ENCODE assay signal across 22 cellular contexts in the genomic region with DNA sequence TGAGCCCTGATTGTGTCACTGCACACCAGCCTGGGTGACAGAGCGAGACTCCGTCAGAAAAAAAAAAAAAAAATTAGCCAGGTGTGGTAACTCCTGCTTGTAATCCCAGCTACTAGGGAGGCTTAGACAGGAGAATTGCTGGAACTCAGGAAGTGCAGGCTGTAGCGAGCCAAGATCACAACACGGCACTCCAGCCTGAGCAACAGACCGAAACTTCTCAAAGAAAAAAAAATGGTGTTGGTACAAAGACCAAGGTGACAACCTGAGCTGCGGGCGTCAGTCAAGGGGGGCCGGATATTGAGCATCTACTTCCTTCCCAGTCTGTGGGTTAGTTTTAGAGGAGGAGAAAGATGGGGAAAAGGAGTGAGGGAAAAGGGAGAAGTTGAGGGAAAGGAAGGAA. TPM values are rescaled to one million over a fixed set of nuclear protein-coding genes. Genes with fewer than 3 reads are reported as not detected.
A peak's percentile ranks its signal among the peaks of the same experiment; 100 is the strongest.
DNase-seq lines count a peak whose midpoint lies in the region; ATAC-seq and TF ChIP-seq lines count a peak whose summit lies in the region.
"Had no signal": no experiment of that assay in that cellular context is flagged by ENCODE, and none has a peak within 500 bp of the region (broad histone marks: within the 10 kb centered on the region; RNA-seq: fewer than 3 reads in every experiment).

No MANE protein-coding gene starts in this region.

- H3K79me2 ChIP-seq in H9 (ENCODE audit: insufficient read depth, low read length): no peaks in the 10 kb centered on the region

- no peak overlapping the region for H2BK5ac ChIP-seq in H9 (ENCODE audit: insufficient read length, low read length)

- no peak overlapping the region for H3K14ac ChIP-seq in H9 (ENCODE audit: insufficient read depth, low read length)

- no peaks in the 10 kb centered on the region for H3K79me1 ChIP-seq in H9 (ENCODE audit: insufficient read depth, low read depth, low read length, poor library complexity, severe bottlenecking)

- H2BK12ac ChIP-seq in H9 (ENCODE audit: insufficient read length, low read depth, low read length): no peak overlapping the region

- no peak overlapping the region for H3K4ac ChIP-seq in H9 (ENCODE audit: low read depth, low read length)

- no peak overlapping the region for H3K9ac ChIP-seq in H9 (ENCODE audit: extremely low read depth, insufficient read length, low read length)

- no peak overlapping the region for H3K56ac ChIP-seq in H9 (ENCODE audit: insufficient read length, low read depth, low read length)

- H3K27ac Mint-ChIP-seq in CD4-positive, alpha-beta T cell: no peak overlapping the region
- H3K27ac Mint-ChIP-seq in HFFc6: peak overlapping the region; percentile 47; the same call in 1 of the 2 replicates
- H3K27ac Mint-ChIP-seq in H9: peak overlapping the region in 1 of 3 experiments; percentile 45; a peak in 2 of 7 replicates

- intact Hi-C loops in CD4-positive, alpha-beta T cell (cut with DNase I, micrococcal nuclease): loop anchor here (5.0 to 10.0 kb wide), 2 partner anchors 226 to 367 kb away; partner anchors contain the start of gene JHY (in 1 of the 2)

- H3K23me2 ChIP-seq in H9 (ENCODE audit: insufficient read length, low read depth, low read length, poor library complexity, severe bottlenecking): no peaks in the 10 kb centered on the region

- no peak overlapping the region for H3T11ph ChIP-seq in H9 (ENCODE audit: low read length)

- H3K18ac ChIP-seq in H9 (ENCODE audit: insufficient read length, low read depth, low read length): no peak overlapping the region

- no peaks in the 10 kb centered on the region for H3K27me3 ChIP-seq in CD4-positive, alpha-beta T cell (ENCODE audit: control insufficient read depth, insufficient read depth, low read length)
- no peaks in the 10 kb centered on the region for H3K27me3 ChIP-seq in H9 (ENCODE audit: insufficient read depth, low read length)
- H3K27me3 ChIP-seq: SJSA1, stomach, tibial nerve had no signal

- H3K36me3 Mint-ChIP-seq in CD4-positive, alpha-beta T cell (ENCODE audit: low read depth): no peaks in the 10 kb centered on the region
- H3K36me3 Mint-ChIP-seq in HFFc6 (ENCODE audit: low read depth): peaks cover 15% of the 10 kb centered on the region
- H3K36me3 Mint-ChIP-seq in H9 (ENCODE audit: insufficient read depth in 1 of 3, low read depth in 3 of 3): peaks cover 0 to 1% (median 1%) of the 10 kb centered on the region in 3 experiments; a peak in 2 of 7 replicates

- no peaks in the 10 kb centered on the region for H3K9me3 ChIP-seq in CD4-positive, alpha-beta T cell (ENCODE audit: control insufficient read depth, low read length)
- no peaks in the 10 kb centered on the region for H3K9me3 ChIP-seq in H9 (ENCODE audit: control insufficient read depth, low read depth, low read length)
- H3K9me3 ChIP-seq: SJSA1, tibial nerve had no signal

- no peaks in the 10 kb centered on the region for H3K27me3 Mint-ChIP-seq in CD4-positive, alpha-beta T cell
- H3K27me3 Mint-ChIP-seq in HFFc6 (ENCODE audit: insufficient read depth) (peaks cover 1% of the 10 kb centered on the region; the same call in 1 of the 2 replicates), H9 (ENCODE audit: low read depth) (no peaks in the 10 kb centered on the region)

- WGBS in H9 (ENCODE audit: extremely low coverage, insufficient read length, low lambda C conversion rate): no CpG with 5 or more reads among the region's 8 CpGs

- H2AK5ac ChIP-seq in H9 (ENCODE audit: insufficient read length, low read length): no peak overlapping the region

- H3K4me1 ChIP-seq in H9 (ENCODE audit: insufficient read depth, low read length): no peaks in the 10 kb centered on the region
- H3K4me1 ChIP-seq: SJSA1 had no signal

- H3K9me3 Mint-ChIP-seq in CD4-positive, alpha-beta T cell: peaks cover 2% of the 10 kb centered on the region
- peaks cover under 1% of the 10 kb centered on the region; the same call in 1 of the 2 replicates for H3K9me3 Mint-ChIP-seq in HFFc6
- H3K9me3 Mint-ChIP-seq in H9: 0 out of 5 replicates have a peak, but pooled peaks cover 0 to under 1% of the 10 kb centered on the region in 2 experiments

- CTCF ChIA-PET in CD4-positive, alpha-beta T cell (lab: Charles Lee): interaction anchor here (1.4 to 2.0 kb wide), 3 partner anchors 56 to 151 kb away, joined by 4 to 12 read pairs (median 5); no protein-coding TSS in a partner anchor

- no peak overlapping the region for H2BK15ac ChIP-seq in H9 (ENCODE audit: low read depth, low read length)

- H3K27ac ChIP-seq in CD4-positive, alpha-beta T cell (ENCODE audit: low read depth, low read length): no peak overlapping the region
- no peak overlapping the region for H3K27ac ChIP-seq in H9 (ENCODE audit: insufficient read length, low read depth, low read length)
- H3K27ac ChIP-seq: C4-2B, heart right ventricle, SJSA1, tibial nerve had no signal

- no peak for ATAC-seq in CD4-positive, alpha-beta T cell (ENCODE audit: poor library complexity)
- no peak for ATAC-seq in HG03520 (IDR thresholded peaks at IDR 0.05; ENCODE audit: unreplicated experiment)
- ATAC-seq: GM12878 had no signal

- no peak for DNase-seq in CD4-positive, alpha-beta T cell
- DNase-seq in HFFc6 (no peak), kidney tubule cell (ENCODE audit: low spot score) (peak; percentile 76), renal cortical epithelial cell (ENCODE audit: low read depth) (peak; percentile 65), H9 (no peak), inferior parietal cortex (ENCODE audit: extremely low spot score) (no peak)
- DNase-seq: activated CD8-positive, alpha-beta memory T cell treated with anti-CD3 and anti-CD28 coated beads for 24 hours; activated effector memory CD4-positive, alpha-beta T cell treated with Interleukin-2 at 50 U/mL for 16 hours; effector CD8-positive, alpha-beta T cell; erythroblast; heart right ventricle; Kasumi-1; NCI-H146; NCI-H2107; NCI-H446; NCI-H82; stomach had no signal

- H4K91ac ChIP-seq in H9 (ENCODE audit: insufficient read length, low read depth, low read length): no peak overlapping the region

- H2BK120ac ChIP-seq in H9 (ENCODE audit: low read depth, low read length, poor library complexity, severe bottlenecking): no peak overlapping the region

- no peaks in the 10 kb centered on the region for H4K20me1 ChIP-seq in H9 (ENCODE audit: control insufficient read depth, insufficient read depth, insufficient read length)

- no peak overlapping the region for H3K23ac ChIP-seq in H9 (ENCODE audit: insufficient read length, low read depth, low read length)

- H2AFZ ChIP-seq in H9 (ENCODE audit: low read length): no peak overlapping the region

- POLR2A ChIA-PET in CD4-positive, alpha-beta T cell (lab: Charles Lee): interaction anchor here (0.6 to 4.7 kb wide), 6 partner anchors 22 to 137 kb away, joined by 3 to 33 read pairs (median 5); partner anchors contain the start of gene HSPA8

- no peak overlapping the region for H2BK20ac ChIP-seq in H9 (ENCODE audit: low read depth, low read length, poor library complexity, severe bottlenecking)

- no peaks in the 10 kb centered on the region for H3K4me1 Mint-ChIP-seq in CD4-positive, alpha-beta T cell (ENCODE audit: low read depth)
- peaks cover 71% of the 10 kb centered on the region for H3K4me1 Mint-ChIP-seq in HFFc6 (ENCODE audit: low read depth)
- H3K4me1 Mint-ChIP-seq in H9: 0 out of 4 replicates have a peak, but pooled peaks cover 2 to 7% of the 10 kb centered on the region in 2 experiments

- no peak for TF ChIP-seq CTCF in CD4-positive, alpha-beta T cell (IDR thresholded peaks at IDR 0.05)
- TF ChIP-seq CTCF in HFFc6 (IDR thresholded peaks at IDR 0.05) (no peak), H9 (conservative IDR thresholded peaks at IDR 0.05) (no peak)

- peak overlapping the region; percentile 14 for H3K4me3 Mint-ChIP-seq in CD4-positive, alpha-beta T cell
- H3K4me3 Mint-ChIP-seq in HFFc6 (no peak overlapping the region), H9 (no peak overlapping the region)

- H4K5ac ChIP-seq in H9 (ENCODE audit: insufficient read length, low read depth, low read length): no peak overlapping the region

- H4K8ac ChIP-seq in H9 (replicated peaks; ENCODE audit: insufficient read length, low read depth, low read length): no peak overlapping the region

- no peak overlapping the region for H3K4me2 ChIP-seq in H9 (ENCODE audit: insufficient read depth, insufficient read length, low read length)

RNA-seq across cellular contexts. Expression of gene HSPA8, which starts 48.5 kb away (rescaled TPM):
- 100 to 1,000 TPM; 788 to 811 TPM for total RNA-seq in CD4-positive, alpha-beta T cell
- total RNA-seq in HFFc6 (2021; fragmentation: NEBNext Ultra II Directional; extraction: Animal tissue kit (Norgen Biotek cat#: 25700)): 1,000 to 10,000 TPM; 1,520 to 2,256 (median 2,072) TPM
- total RNA-seq in renal cortical epithelial cell (1,819 and 2,648 TPM in 2 replicates), H9 (2021) (2,142 and 2,160 TPM in 2 replicates)

Comparison
In these comparisons a context has a peak if more than half of its experiments do, and no peak if none do; other contexts are left out.
1. DNase-seq: peak in kidney tubule cell (single experiment) and renal cortical epithelial cell (single experiment); none in CD4-positive, alpha-beta T cell (0 of 10), HFFc6 (single experiment), H9 (single experiment) and inferior parietal cortex (single experiment).